ENCODE assay signal across 8 cellular contexts in the genomic region with DNA sequence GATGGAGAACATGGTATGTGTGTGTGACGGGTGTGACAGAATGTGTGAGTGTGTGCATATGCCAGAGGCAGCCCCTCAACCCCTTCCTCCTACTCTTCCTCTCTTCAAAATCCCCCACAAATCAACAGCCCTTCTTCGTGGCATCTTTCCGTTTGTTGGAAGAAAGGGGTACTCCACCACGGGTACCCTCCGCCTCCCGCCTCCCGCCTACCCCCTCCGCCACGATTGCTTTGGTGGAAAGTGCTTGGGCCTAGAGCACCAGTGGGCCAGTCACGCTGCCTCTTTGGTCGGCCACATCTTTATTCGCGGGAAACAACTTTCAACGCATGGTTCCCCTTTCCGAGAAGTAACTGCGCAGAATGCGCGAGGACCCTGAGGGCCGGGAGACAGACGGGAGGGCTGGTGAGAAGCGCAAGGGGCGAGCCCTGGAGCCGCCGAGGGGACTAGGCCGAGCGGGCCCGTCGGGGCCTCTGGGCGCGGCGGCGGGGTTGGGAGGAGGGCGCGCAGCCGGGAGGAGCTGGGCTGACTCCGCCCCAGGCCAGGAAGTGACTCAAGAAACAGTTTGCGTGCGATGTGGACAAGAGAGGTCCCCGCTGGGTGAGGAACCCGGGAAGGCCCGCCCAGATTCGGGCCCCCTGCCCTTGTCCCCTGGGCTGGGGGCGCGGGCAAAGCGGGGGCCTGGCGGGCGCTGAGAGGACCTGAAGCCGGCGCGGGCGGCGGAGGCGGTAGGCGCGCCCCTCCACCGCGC. TPM values are rescaled to one million over a fixed set of nuclear protein-coding genes. Genes with fewer than 3 reads are reported as not detected.
DNase-seq lines count a peak whose midpoint lies in the region; TF ChIP-seq lines count a peak whose summit lies in the region.

Gene CBLN3, minus strand, starts transcription at position 274 of the 748 bp plus-strand sequence. CDS start 614 bp downstream, outside the sequence.
Gene KHNYN, plus strand, starts transcription at position 560 of the 748 bp plus-strand sequence. CDS start 777 bp downstream, outside the sequence.

- H3K4me3 Mint-ChIP-seq in activated naive CD4-positive, alpha-beta T cell treated with anti-CD3 and anti-CD28 coated beads, Interleukin-2, amount 10 ng/mL, durations not matched to agents 7 days and 5 days = peak within 1 kb of the TSS; percentile 92

- H3K4me2 ChIP-seq in osteoblast (ENCODE audit: insufficient read depth, low read length) = peak within 1 kb of the TSS; percentile 93

- intact Hi-C loops in testis (cut with DNase I; ENCODE audit: low total_unique reads) = loop anchor here (5.0 kb wide), 2 partner anchors 62 to 97 kb away; partner anchors contain the start of gene NFATC4

- 6 to 14% methylated on average over 14 to 44 of the region's 57 CpGs for WGBS in testis, 2 donors

- H3K36me3 Mint-ChIP-seq in activated naive CD4-positive, alpha-beta T cell treated with anti-CD3 and anti-CD28 coated beads, Interleukin-2, amount 10 ng/mL, durations not matched to agents 7 days and 5 days = peaks cover 26% of the 10 kb centered on the region

- peak within 1 kb of the TSS; percentile 84 for H2AFZ ChIP-seq in osteoblast (ENCODE audit: low read length)

- TF ChIP-seq CTCF in osteoblast (IDR thresholded peaks at IDR 0.05; ENCODE audit: extremely low read depth, low read depth, low read length) (no peak), testis (IDR thresholded peaks at IDR 0.05) (no peak)

- CTCF ChIA-PET in activated naive CD4-positive, alpha-beta T cell treated with anti-CD3 and anti-CD28 coated beads, Interleukin-2, amount 10 ng/mL, durations not matched to agents 7 days and 5 days (lab: Charles Lee) = interaction anchor here (2.8 to 17.5 kb wide), 6 partner anchors 10 to 122 kb away, joined by 15 to 557 read pairs (median 29); partner anchors contain the start of genes ADCY4, CIDEB, LTB4R and LTB4R2

- H3K9me3 ChIP-seq in osteoblast (ENCODE audit: low read depth, low read length) = no peaks in the 10 kb centered on the region
- H3K9me3 ChIP-seq in testis = no peaks in the 10 kb centered on the region

- H3K27ac ChIP-seq in osteoblast (ENCODE audit: low read depth, low read length) (peak within 1 kb of the TSS; percentile 95), testis (peak within 1 kb of the TSS; percentile 92 to 98)

- peak; percentile 46 for TF ChIP-seq POLR2A in testis (IDR thresholded peaks at IDR 0.05)

- H3K9me3 Mint-ChIP-seq in activated naive CD4-positive, alpha-beta T cell treated with anti-CD3 and anti-CD28 coated beads, Interleukin-2, amount 10 ng/mL, durations not matched to agents 7 days and 5 days = peaks cover 1% of the 10 kb centered on the region

- H3K27ac Mint-ChIP-seq in activated naive CD4-positive, alpha-beta T cell treated with anti-CD3 and anti-CD28 coated beads, Interleukin-2, amount 10 ng/mL, durations not matched to agents 7 days and 5 days = peak within 1 kb of the TSS; percentile 96

- H4K20me1 ChIP-seq in osteoblast (ENCODE audit: insufficient read depth, low read length) = peaks cover 21% of the 10 kb centered on the region

- peaks cover 33% of the 10 kb centered on the region for H3K79me2 ChIP-seq in osteoblast (ENCODE audit: insufficient read depth, low read length)

- H3K27me3 ChIP-seq in osteoblast (ENCODE audit: insufficient read depth, low read length) (no peaks in the 10 kb centered on the region), testis (no peaks in the 10 kb centered on the region)

- H3K4me1 ChIP-seq in osteoblast (ENCODE audit: insufficient read depth, low read length) = peaks cover 45% of the 10 kb centered on the region
- peaks cover 29% of the 10 kb centered on the region for H3K4me1 ChIP-seq in testis

- H3K4me3 ChIP-seq in osteoblast (ENCODE audit: insufficient read depth, low read length) (peak within 1 kb of the TSS; percentile 87), testis (peak within 1 kb of the TSS; percentile 68 to 80)

- peak; percentile 83 for DNase-seq in GDM1 (lab: John Stamatoyannopoulos, UW)
- peak; percentile 91 for DNase-seq in H4 (ENCODE audit: low spot score)
- peak; percentile 91 for DNase-seq in LHCN-M2 (ENCODE audit: low read depth)
- peak; percentile 86 for DNase-seq in SK-N-DZ (ENCODE audit: low spot score)
- DNase-seq in activated naive CD4-positive, alpha-beta T cell treated with anti-CD3 and anti-CD28 coated beads, Interleukin-2, amount 10 ng/mL, durations not matched to agents 7 days and 5 days = peak; percentile 93
- DNase-seq in glomerular visceral epithelial cell (ENCODE audit: extremely low spot score) = peak; percentile 90
- peak; percentile 99 for DNase-seq in osteoblast (ENCODE audit: insufficient read length, low spot score, missing footprints)
- DNase-seq in testis = peak; percentile 94

- no peaks in the 10 kb centered on the region for H3K27me3 Mint-ChIP-seq in activated naive CD4-positive, alpha-beta T cell treated with anti-CD3 and anti-CD28 coated beads, Interleukin-2, amount 10 ng/mL, durations not matched to agents 7 days and 5 days

- H3K4me1 Mint-ChIP-seq in activated naive CD4-positive, alpha-beta T cell treated with anti-CD3 and anti-CD28 coated beads, Interleukin-2, amount 10 ng/mL, durations not matched to agents 7 days and 5 days = peaks cover 68% of the 10 kb centered on the region

- H3K36me3 ChIP-seq in osteoblast (ENCODE audit: insufficient read depth, low read length) (peaks cover 24% of the 10 kb centered on the region), testis (ENCODE audit: low read depth, missing control alignments) (no peaks in the 10 kb centered on the region)

RNA-seq across cellular contexts. Expression of gene CBLN3, which starts in this region (rescaled TPM):
- 0.08 and 0.29 TPM in 2 replicates for total RNA-seq in H4 (2014; rRNA removed; shearing (Covaris generic))
- total RNA-seq in LHCN-M2 (2014; rRNA removed) (1.3 and 1.9 TPM in 2 replicates), osteoblast (3.5 and 4.0 TPM in 2 replicates), testis (10 to 100 TPM; 13.5 to 17.0 TPM)
- polyA plus RNA-seq in LHCN-M2 (2012) = 2.2 TPM
- 0.08 and 0.56 TPM in 2 replicates for polyA plus RNA-seq in SK-N-DZ (2014; cell fraction: cytosol; rRNA removed)
- polyA plus RNA-seq in SK-N-DZ (2014; cell fraction: nucleus; rRNA removed) = 0.14 and 0.76 TPM in 2 replicates
- polyA plus RNA-seq in testis (ENCODE audit: insufficient read depth, low read depth, low replicate concordance) = 9.0 TPM

RNA-seq across cellular contexts. Expression of gene KHNYN, which starts in this region (rescaled TPM):
- total RNA-seq in H4 (2014; rRNA removed; shearing (Covaris generic)) = 12.8 and 15.0 TPM in 2 replicates
- total RNA-seq in LHCN-M2 (2014; rRNA removed) (27.0 and 29.7 TPM in 2 replicates), osteoblast (58.6 and 62.5 TPM in 2 replicates), testis (10 to 100 TPM; 52.0 to 66.0 TPM)
- 17.2 TPM for polyA plus RNA-seq in LHCN-M2 (2012)
- 19.1 and 21.1 TPM in 2 replicates for polyA plus RNA-seq in SK-N-DZ (2014; cell fraction: cytosol; rRNA removed)
- 30.5 and 42.2 TPM in 2 replicates for polyA plus RNA-seq in SK-N-DZ (2014; cell fraction: nucleus; rRNA removed)
- 27.9 TPM for polyA plus RNA-seq in testis (ENCODE audit: insufficient read depth, low read depth, low replicate concordance)

Comparison
In these comparisons a context has a peak if more than half of its experiments do, and no peak if none do; other contexts are left out.
1. Peak in every context shown above with its lines: DNase-seq, H3K4me3 ChIP-seq and H3K27ac ChIP-seq.